Comparison of ENCODE assay signal across 17 cellular contexts in genomic region chr3:101978348-101978747, GRCh38.
DNase-seq lines count a peak whose midpoint lies in the region; ATAC-seq and TF ChIP-seq lines count a peak whose summit lies in the region.
"Had no signal": no experiment of that assay in that cellular context is flagged by ENCODE, and none has a peak within 500 bp of the region (broad histone marks: within the 10 kb centered on the region; RNA-seq: fewer than 3 reads in every experiment).

No MANE protein-coding gene starts in this region.

- no peak for ATAC-seq in SK-N-SH treated with all-trans-retinoic acid at 6 μM for 48 hours
- no peak for ATAC-seq in stimulated activated memory B cell treated with anti-CD40 and anti-IgM and Interleukin-4, amounts not matched to agents 10 μg/mL and 1 μg/mL and 100 μg/mL, for 72 hours
- ATAC-seq: CD8-positive, alpha-beta T cell; HepG2 had no signal

- no peak overlapping the region for H3K4me3 Mint-ChIP-seq in stimulated activated memory B cell treated with anti-CD40 and anti-IgM and Interleukin-4, amounts not matched to agents 10 μg/mL and 1 μg/mL and 100 μg/mL, for 72 hours
- H3K4me3 Mint-ChIP-seq: CD8-positive, alpha-beta T cell; H9; HFFc6 had no signal

- H4K20me1 ChIP-seq in SK-N-SH (ENCODE audit: insufficient read depth) (no peaks in the 10 kb centered on the region), OCI-LY1 (ENCODE audit: insufficient read depth, low read length) (no peaks in the 10 kb centered on the region)

- H2AFZ ChIP-seq in SK-N-SH (ENCODE audit: low read depth) (peak overlapping the region; percentile 39; the same call in 1 of the 2 replicates), OCI-LY1 (ENCODE audit: low read length) (no peak overlapping the region; the same call in 1 of the 2 replicates)

- no peak for TF ChIP-seq EP300 in SK-N-SH (IDR thresholded peaks at IDR 0.05; ENCODE audit: borderline replicate concordance in 1 of 2, low read depth in 1 of 2, low read length in 1 of 2)

- H3K9me3 ChIP-seq in SK-N-SH (no peaks in the 10 kb centered on the region), HEK293 (ENCODE audit: control insufficient read depth, insufficient read depth, low read depth, low read length) (no peaks in the 10 kb centered on the region), OCI-LY1 (ENCODE audit: low read length) (no peaks in the 10 kb centered on the region)
- H3K9me3 ChIP-seq: BE2C, Caco-2 had no signal

- no peaks in the 10 kb centered on the region for H3K9me2 ChIP-seq in SK-N-SH
- H3K9me2 ChIP-seq in OCI-LY1 (ENCODE audit: low read depth, low read length), result no peaks in the 10 kb centered on the region

- TF ChIP-seq CTCF in SK-N-SH (IDR thresholded peaks at IDR 0.05), result no peak
- TF ChIP-seq CTCF in HEK293 (tag by site-specific recombination; IDR thresholded peaks at IDR 0.05), result no peak
- TF ChIP-seq CTCF in OCI-LY1 (IDR thresholded peaks at IDR 0.05; ENCODE audit: low read length), result no peak

- H3K9me3 Mint-ChIP-seq in stimulated activated memory B cell treated with anti-CD40 and anti-IgM and Interleukin-4, amounts not matched to agents 10 μg/mL and 1 μg/mL and 100 μg/mL, for 72 hours, result peaks cover 3% of the 10 kb centered on the region
- H3K9me3 Mint-ChIP-seq: CD8-positive, alpha-beta T cell; H9; HFFc6 had no signal

- no peak for TF ChIP-seq RAD21 in SK-N-SH (IDR thresholded peaks at IDR 0.05; ENCODE audit: low read length)

- WGBS in SK-N-SH (ENCODE audit: low lambda C conversion rate), result 16% methylated on average over 2 of the region's 2 CpGs

- POLR2A ChIA-PET in SK-N-SH (lab: Yijun Ruan, JAX) (no interaction called here), HEK293 (lab: Yijun Ruan, JAX) (no interaction called here)

- CTCF ChIA-PET in SK-N-SH (lab: Yijun Ruan, JAX), result no interaction called here
- CTCF ChIA-PET in HEK293 (lab: Yijun Ruan, JAX), result no interaction called here

- H3K27ac Mint-ChIP-seq in stimulated activated memory B cell treated with anti-CD40 and anti-IgM and Interleukin-4, amounts not matched to agents 10 μg/mL and 1 μg/mL and 100 μg/mL, for 72 hours, result peak overlapping the region; percentile 63
- H3K27ac Mint-ChIP-seq: CD8-positive, alpha-beta T cell; H9; HFFc6 had no signal

- H3K27me3 ChIP-seq in SK-N-SH (ENCODE audit: insufficient read depth) (no peaks in the 10 kb centered on the region), OCI-LY1 (ENCODE audit: insufficient read depth, low read length) (no peaks in the 10 kb centered on the region)
- H3K27me3 ChIP-seq: BE2C had no signal

- no peak overlapping the region for H3K4me2 ChIP-seq in SK-N-SH
- H3K4me2 ChIP-seq in OCI-LY1 (ENCODE audit: low read length), result no peak overlapping the region

- no peak overlapping the region for H3K4me3 ChIP-seq in SK-N-SH (ENCODE audit: low read depth in 2 of 2, low read length in 1 of 2)
- no peak overlapping the region for H3K4me3 ChIP-seq in HEK293 (ENCODE audit: low read depth, low read length)
- no peak overlapping the region for H3K4me3 ChIP-seq in OCI-LY1 (ENCODE audit: low read depth, low read length, poor library complexity, severe bottlenecking)

- peaks cover 33% of the 10 kb centered on the region for H3K4me1 Mint-ChIP-seq in stimulated activated memory B cell treated with anti-CD40 and anti-IgM and Interleukin-4, amounts not matched to agents 10 μg/mL and 1 μg/mL and 100 μg/mL, for 72 hours

- no peak overlapping the region for H3K9ac ChIP-seq in SK-N-SH
- no peak overlapping the region for H3K9ac ChIP-seq in OCI-LY1 (ENCODE audit: low read length)

- peaks cover 5% of the 10 kb centered on the region for H3F3A ChIP-seq in SK-N-SH (replicated peaks; ENCODE audit: insufficient read depth)
- no peaks in the 10 kb centered on the region for H3F3A ChIP-seq in OCI-LY1 (ENCODE audit: insufficient read depth, low read length)

- H3K27me3 Mint-ChIP-seq in stimulated activated memory B cell treated with anti-CD40 and anti-IgM and Interleukin-4, amounts not matched to agents 10 μg/mL and 1 μg/mL and 100 μg/mL, for 72 hours, result no peaks in the 10 kb centered on the region

- no peaks in the 10 kb centered on the region; a peak in 1 of 4 replicates for H3K4me1 ChIP-seq in SK-N-SH (ENCODE audit: control insufficient read depth in 1 of 2, insufficient read depth in 2 of 2, low read depth in 1 of 2, low read length in 1 of 2)
- H3K4me1 ChIP-seq in HEK293 (ENCODE audit: control insufficient read depth, insufficient read depth, low read length), result 0 out of 2 replicates have a peak, but pooled peaks cover 4% of the 10 kb centered on the region
- H3K4me1 ChIP-seq in OCI-LY1 (ENCODE audit: insufficient read depth, low read length, severe bottlenecking), result peaks cover 35% of the 10 kb centered on the region
- H3K4me1 ChIP-seq: Caco-2 had no signal

- H3K27ac ChIP-seq in SK-N-SH (ENCODE audit: low read depth in 2 of 2, low read length in 1 of 2), result no peak overlapping the region
- no peak overlapping the region for H3K27ac ChIP-seq in HEK293 (ENCODE audit: extremely low read depth, low read depth, low read length)
- peak overlapping the region; percentile 75 for H3K27ac ChIP-seq in OCI-LY1 (ENCODE audit: low read depth, low read length, poor library complexity, severe bottlenecking)
- H3K27ac ChIP-seq: C4-2B had no signal

- DNase-seq in SK-N-SH (no peak), NCI-H2029 treated with DMSO at 0.1 percent for 48 hours (lab: John Stamatoyannopoulos, UW) (no peak), GF-D8 (lab: John Stamatoyannopoulos, UW) (no peak), HuH-7 (ENCODE audit: low spot score) (no peak)
- DNase-seq: BE2C; Caco-2; CD8-positive, alpha-beta T cell; DND-41; GOT3; H9; HFFc6 had no signal

- H3K36me3 Mint-ChIP-seq in stimulated activated memory B cell treated with anti-CD40 and anti-IgM and Interleukin-4, amounts not matched to agents 10 μg/mL and 1 μg/mL and 100 μg/mL, for 72 hours, result no peaks in the 10 kb centered on the region
- H3K36me3 Mint-ChIP-seq: CD8-positive, alpha-beta T cell had no signal

- H3K79me2 ChIP-seq in SK-N-SH (ENCODE audit: insufficient read depth) (no peaks in the 10 kb centered on the region), OCI-LY1 (ENCODE audit: insufficient read depth, low read length) (no peaks in the 10 kb centered on the region)

- no peaks in the 10 kb centered on the region for H3K36me3 ChIP-seq in SK-N-SH (replicated peaks in 1 of 2; ENCODE audit: control insufficient read depth in 1 of 2, insufficient read depth in 2 of 2, low read length in 1 of 2)
- H3K36me3 ChIP-seq in HEK293 (ENCODE audit: control insufficient read depth in 2 of 2, insufficient read depth in 1 of 2, low read length in 2 of 2), result no peaks in the 10 kb centered on the region
- H3K36me3 ChIP-seq in OCI-LY1 (ENCODE audit: insufficient read depth, low read length), result no peaks in the 10 kb centered on the region
- H3K36me3 ChIP-seq: BE2C had no signal

TF ChIP-seq in SK-N-SH, 30 proteins besides CTCF, POLR2A, EP300 and RAD21 (continues in another document):
- TF ChIP-seq RFX5 (IDR thresholded peaks at IDR 0.05; ENCODE audit: low read length) (no peak), CHD2 (IDR thresholded peaks at IDR 0.05; ENCODE audit: low read length, partially characterized antibody) (no peak), IRF3 (IDR thresholded peaks at IDR 0.05; ENCODE audit: low read depth, low read length) (no peak), FOXJ3 (CRISPR knock-in tag; IDR thresholded peaks at IDR 0.05) (no peak), GATA2 (CRISPR knock-in tag; IDR thresholded peaks at IDR 0.05) (no peak), SIN3A (IDR thresholded peaks at IDR 0.05; ENCODE audit: borderline replicate concordance, low read depth, low read length) (no peak)

TF ChIP-seq in SK-N-SH treated with all-trans-retinoic acid at 6 μM for 48 hours, 23 proteins besides CTCF, POLR2A, EP300 and RAD21 (continues in another document):
- TF ChIP-seq GLIS3 (CRISPR knock-in tag; IDR thresholded peaks at IDR 0.05), result no peak
- TF ChIP-seq, protein P1, sequence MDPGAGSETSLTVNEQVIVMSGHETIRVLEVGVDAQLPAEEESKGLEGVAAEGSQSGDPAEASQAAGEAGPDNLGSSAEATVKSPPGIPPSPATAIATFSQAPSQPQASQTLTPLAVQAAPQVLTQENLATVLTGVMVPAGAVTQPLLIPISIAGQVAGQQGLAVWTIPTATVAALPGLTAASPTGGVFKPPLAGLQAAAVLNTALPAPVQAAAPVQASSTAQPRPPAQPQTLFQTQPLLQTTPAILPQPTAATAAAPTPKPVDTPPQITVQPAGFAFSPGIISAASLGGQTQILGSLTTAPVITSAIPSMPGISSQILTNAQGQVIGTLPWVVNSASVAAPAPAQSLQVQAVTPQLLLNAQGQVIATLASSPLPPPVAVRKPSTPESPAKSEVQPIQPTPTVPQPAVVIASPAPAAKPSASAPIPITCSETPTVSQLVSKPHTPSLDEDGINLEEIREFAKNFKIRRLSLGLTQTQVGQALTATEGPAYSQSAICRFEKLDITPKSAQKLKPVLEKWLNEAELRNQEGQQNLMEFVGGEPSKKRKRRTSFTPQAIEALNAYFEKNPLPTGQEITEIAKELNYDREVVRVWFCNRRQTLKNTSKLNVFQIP (CRISPR knock-in tag; IDR thresholded peaks at IDR 0.05; ENCODE audit: borderline replicate concordance, low read depth), result no peak
- no peak for TF ChIP-seq ZNF70 (CRISPR knock-in tag; IDR thresholded peaks at IDR 0.05)
- TF ChIP-seq TCF4 (CRISPR knock-in tag; IDR thresholded peaks at IDR 0.05; ENCODE audit: borderline replicate concordance), result no peak
- no peak for TF ChIP-seq ZFP30 (CRISPR knock-in tag; IDR thresholded peaks at IDR 0.05)
- no peak for TF ChIP-seq ZNF8 (CRISPR knock-in tag; IDR thresholded peaks at IDR 0.05)
- TF ChIP-seq SNAI2 (CRISPR knock-in tag; IDR thresholded peaks at IDR 0.05), result no peak

TF ChIP-seq in HEK293, 187 proteins besides CTCF, POLR2A, EP300 and RAD21 (continues in another document):
- TF ChIP-seq ZNF37A (tag by site-specific recombination; IDR thresholded peaks at IDR 0.05) (no peak), SETDB1 (IDR thresholded peaks at IDR 0.05; ENCODE audit: insufficient read length, low read length) (no peak), ZBTB21 (tag by site-specific recombination; IDR thresholded peaks at IDR 0.05) (no peak)
- TF ChIP-seq, protein P2, sequence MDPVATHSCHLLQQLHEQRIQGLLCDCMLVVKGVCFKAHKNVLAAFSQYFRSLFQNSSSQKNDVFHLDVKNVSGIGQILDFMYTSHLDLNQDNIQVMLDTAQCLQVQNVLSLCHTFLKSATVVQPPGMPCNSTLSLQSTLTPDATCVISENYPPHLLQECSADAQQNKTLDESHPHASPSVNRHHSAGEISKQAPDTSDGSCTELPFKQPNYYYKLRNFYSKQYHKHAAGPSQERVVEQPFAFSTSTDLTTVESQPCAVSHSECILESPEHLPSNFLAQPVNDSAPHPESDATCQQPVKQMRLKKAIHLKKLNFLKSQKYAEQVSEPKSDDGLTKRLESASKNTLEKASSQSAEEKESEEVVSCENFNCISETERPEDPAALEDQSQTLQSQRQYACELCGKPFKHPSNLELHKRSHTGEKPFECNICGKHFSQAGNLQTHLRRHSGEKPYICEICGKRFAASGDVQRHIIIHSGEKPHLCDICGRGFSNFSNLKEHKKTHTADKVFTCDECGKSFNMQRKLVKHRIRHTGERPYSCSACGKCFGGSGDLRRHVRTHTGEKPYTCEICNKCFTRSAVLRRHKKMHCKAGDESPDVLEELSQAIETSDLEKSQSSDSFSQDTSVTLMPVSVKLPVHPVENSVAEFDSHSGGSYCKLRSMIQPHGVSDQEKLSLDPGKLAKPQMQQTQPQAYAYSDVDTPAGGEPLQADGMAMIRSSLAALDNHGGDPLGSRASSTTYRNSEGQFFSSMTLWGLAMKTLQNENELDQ (tag by site-specific recombination; IDR thresholded peaks at IDR 0.05; ENCODE audit: low read depth), result no peak
